Comparison of ENCODE assay signal across 25 cellular contexts in the genomic region with DNA sequence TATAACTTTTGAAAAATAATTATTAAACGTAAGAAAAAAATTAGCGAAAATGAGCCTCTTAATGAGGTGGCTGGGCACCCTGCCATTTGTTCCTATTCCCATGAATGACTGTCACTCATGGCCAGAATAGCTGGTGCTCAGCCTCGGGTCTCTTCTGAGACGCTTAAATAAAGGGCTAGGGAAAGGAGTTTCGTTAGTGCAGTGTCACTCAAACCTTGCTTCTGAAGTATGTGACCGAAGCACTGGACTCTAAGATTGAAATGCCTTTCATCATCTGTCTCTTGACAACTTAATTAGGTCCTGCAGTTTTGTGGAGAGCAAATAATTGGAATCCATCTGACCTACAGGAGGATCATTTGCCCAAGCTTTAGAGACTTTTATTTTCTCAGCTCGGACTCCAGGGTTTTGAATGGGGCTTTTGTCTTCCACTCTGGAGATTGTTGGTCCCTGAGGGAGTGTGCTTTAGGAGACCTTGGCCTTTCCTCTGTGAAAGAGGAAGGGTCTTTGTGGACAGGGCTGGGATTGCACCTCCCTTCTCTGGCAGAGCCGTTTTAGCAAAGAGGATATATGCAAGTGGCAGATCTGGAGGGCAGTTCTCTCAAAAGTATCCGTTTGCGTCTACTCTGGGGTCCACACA. TPM values are rescaled to one million over a fixed set of nuclear protein-coding genes. Genes with fewer than 3 reads are reported as not detected.
DNase-seq lines count a peak whose midpoint lies in the region; ATAC-seq and TF ChIP-seq lines count a peak whose summit lies in the region.
"Had no signal": no experiment of that assay in that cellular context is flagged by ENCODE, and none has a peak within 500 bp of the region (broad histone marks: within the 10 kb centered on the region; RNA-seq: fewer than 3 reads in every experiment).

No MANE protein-coding gene starts in this region.

- H3K4me3 Mint-ChIP-seq in neural crest cell (peak overlapping the region; percentile 24), T-helper 17 cell (no peak overlapping the region)
- no peak overlapping the region for H3K4me3 Mint-ChIP-seq in activated CD4-positive, alpha-beta memory T cell treated with anti-CD3 and anti-CD28 coated beads, Interleukin-2, amount 10 ng/mL, durations not matched to agents 7 days and 5 days
- H3K4me3 Mint-ChIP-seq: CD4-positive, alpha-beta memory T cell had no signal

- CTCF ChIA-PET in activated CD4-positive, alpha-beta memory T cell treated with anti-CD3 and anti-CD28 coated beads, Interleukin-2, amount 10 ng/mL, durations not matched to agents 7 days and 5 days (lab: Charles Lee): no interaction called here

- intact Hi-C loops in Right ventricle myocardium superior (cut with DNase I): loop anchor here (10.0 kb wide), 1 partner anchor 90 kb away; no protein-coding TSS in a partner anchor

- H3K4me1 ChIP-seq in cardiac muscle cell (ENCODE audit: low read depth): peaks cover 4% of the 10 kb centered on the region
- H3K4me1 ChIP-seq: BLaER1 treated with 17β-estradiol and CSF1 and Interleukin-3, amounts not matched to agents 10 nM and 100 nM; Caco-2 had no signal

- H3K4me3 ChIP-seq in cardiac muscle cell: no peak overlapping the region
- H3K4me3 ChIP-seq: BLaER1 treated with 17β-estradiol and CSF1 and Interleukin-3, amounts not matched to agents 10 nM and 100 nM; GM12878; MG63; PC-9 had no signal

- H3K27me3 Mint-ChIP-seq in neural crest cell (ENCODE audit: low read depth) (no peaks in the 10 kb centered on the region), T-helper 17 cell (peaks cover 44% of the 10 kb centered on the region)
- H3K27me3 Mint-ChIP-seq in activated CD4-positive, alpha-beta memory T cell treated with anti-CD3 and anti-CD28 coated beads, Interleukin-2, amount 10 ng/mL, durations not matched to agents 7 days and 5 days: peaks cover 13% of the 10 kb centered on the region

- no peaks in the 10 kb centered on the region for H3K36me3 Mint-ChIP-seq in neural crest cell (ENCODE audit: low read depth)
- no peaks in the 10 kb centered on the region for H3K36me3 Mint-ChIP-seq in T-helper 17 cell (ENCODE audit: low read depth)
- no peaks in the 10 kb centered on the region for H3K36me3 Mint-ChIP-seq in activated CD4-positive, alpha-beta memory T cell treated with anti-CD3 and anti-CD28 coated beads, Interleukin-2, amount 10 ng/mL, durations not matched to agents 7 days and 5 days (ENCODE audit: low read depth)
- H3K36me3 Mint-ChIP-seq: CD4-positive, alpha-beta memory T cell had no signal

- ATAC-seq in Right ventricle myocardium superior (ENCODE audit: poor library complexity): no peak
- ATAC-seq in T-helper 17 cell: no peak
- ATAC-seq: GM12878, SK-N-SH treated with all-trans-retinoic acid at 6 μM for 48 hours had no signal

- peaks cover 27% of the 10 kb centered on the region for H3K4me1 Mint-ChIP-seq in neural crest cell
- peaks cover 4% of the 10 kb centered on the region for H3K4me1 Mint-ChIP-seq in T-helper 17 cell
- no peaks in the 10 kb centered on the region for H3K4me1 Mint-ChIP-seq in activated CD4-positive, alpha-beta memory T cell treated with anti-CD3 and anti-CD28 coated beads, Interleukin-2, amount 10 ng/mL, durations not matched to agents 7 days and 5 days
- H3K4me1 Mint-ChIP-seq: CD4-positive, alpha-beta memory T cell had no signal

- H3K9me3 Mint-ChIP-seq in neural crest cell: no peaks in the 10 kb centered on the region
- no peaks in the 10 kb centered on the region for H3K9me3 Mint-ChIP-seq in activated CD4-positive, alpha-beta memory T cell treated with anti-CD3 and anti-CD28 coated beads, Interleukin-2, amount 10 ng/mL, durations not matched to agents 7 days and 5 days
- H3K9me3 Mint-ChIP-seq: CD4-positive, alpha-beta memory T cell had no signal

- DNase-seq in cardiac muscle cell (ENCODE audit: low read depth in 1 of 2, low spot score in 1 of 2) (peak in 1 of 2 donors; percentile 40), Right ventricle myocardium superior (no peak), SK-N-DZ (ENCODE audit: low spot score) (peak; percentile 32), neural crest cell (ENCODE audit: low read depth, low spot score) (peak; percentile 27), T-helper 17 cell (no peak)
- DNase-seq in stimulated activated CD4-positive, alpha-beta T cell treated with anti-CD3 and anti-CD28 coated beads, Interleukin-2, amount 100 ng/mL, for 24 hours: no peak
- DNase-seq in activated CD4-positive, alpha-beta memory T cell treated with anti-CD3 and anti-CD28 coated beads, Interleukin-2, amount 10 ng/mL, durations not matched to agents 7 days and 5 days: no peak
- no peak for DNase-seq in activated CD4-positive, alpha-beta T cell treated with anti-CD3 and anti-CD28 coated beads for 4 hours
- DNase-seq: 8988T; Caco-2; CD4-positive, alpha-beta memory T cell; DMS 273 treated with DMSO at 0.1 percent for 48 hours; DMS79 treated with DMSO at 0.1 percent for 48 hours; GOT3; MG63; NCI-H1694 treated with DMSO at 0.1 percent for 48 hours; NCI-H2081 treated with DMSO at 0.1 percent for 48 hours; NCI-H510A; NCI-H748 treated with DMSO at 0.1 percent for 48 hours; PC-9; RPMI8226; SHP77 treated with DMSO at 0.1 percent for 48 hours had no signal

- POLR2A ChIA-PET in activated CD4-positive, alpha-beta memory T cell treated with anti-CD3 and anti-CD28 coated beads, Interleukin-2, amount 10 ng/mL, durations not matched to agents 7 days and 5 days (lab: Charles Lee): no interaction called here

- H3K36me3 ChIP-seq in cardiac muscle cell: no peaks in the 10 kb centered on the region
- H3K36me3 ChIP-seq: BLaER1 treated with 17β-estradiol and CSF1 and Interleukin-3, amounts not matched to agents 10 nM and 100 nM had no signal

- no peak overlapping the region for H3K27ac Mint-ChIP-seq in neural crest cell (ENCODE audit: unreplicated experiment)
- no peak overlapping the region for H3K27ac Mint-ChIP-seq in T-helper 17 cell
- no peak overlapping the region for H3K27ac Mint-ChIP-seq in activated CD4-positive, alpha-beta memory T cell treated with anti-CD3 and anti-CD28 coated beads, Interleukin-2, amount 10 ng/mL, durations not matched to agents 7 days and 5 days
- H3K27ac Mint-ChIP-seq: CD4-positive, alpha-beta memory T cell had no signal

- H3K27ac ChIP-seq in cardiac muscle cell: peak overlapping the region; percentile 27
- H3K27ac ChIP-seq: BLaER1 treated with 17β-estradiol and CSF1 and Interleukin-3, amounts not matched to agents 10 nM and 100 nM; PC-9 had no signal

- no peak for TF ChIP-seq CTCF in cardiac muscle cell (IDR thresholded peaks at IDR 0.05; ENCODE audit: low read depth, low read length)
- no peak for TF ChIP-seq CTCF in neural crest cell (conservative IDR thresholded peaks at IDR 0.05)

- H3K27me3 ChIP-seq in cardiac muscle cell: no peaks in the 10 kb centered on the region
- H3K27me3 ChIP-seq: BLaER1 treated with 17β-estradiol and CSF1 and Interleukin-3, amounts not matched to agents 10 nM and 100 nM; MG63 had no signal

- no peaks in the 10 kb centered on the region for H3K9me3 ChIP-seq in cardiac muscle cell (ENCODE audit: low read depth)
- no peaks in the 10 kb centered on the region for H3K9me3 ChIP-seq in T-helper 17 cell (ENCODE audit: control insufficient read depth, low read length, poor library complexity, severe bottlenecking)
- H3K9me3 ChIP-seq: BLaER1 treated with 17β-estradiol and CSF1 and Interleukin-3, amounts not matched to agents 10 nM and 100 nM; Caco-2; MG63 had no signal

RNA-seq across cellular contexts. Expression of a gene that starts 42.3 kb away (rescaled TPM):
- total RNA-seq in cardiac muscle cell (262 and 347 TPM in 2 replicates), Right ventricle myocardium superior (317 TPM), neural crest cell (28.6 and 29.0 TPM in 2 replicates), T-helper 17 cell (not detected)
- 127 and 129 TPM in 2 replicates for polyA plus RNA-seq in cardiac muscle cell
- polyA plus RNA-seq in SK-N-DZ (2014; cell fraction: cytosol; rRNA removed): 41.1 and 43.7 TPM in 2 replicates
- 24.2 and 44.3 TPM in 2 replicates for polyA plus RNA-seq in SK-N-DZ (2014; cell fraction: nucleus; rRNA removed)
- not detected for total RNA-seq in activated CD4-positive, alpha-beta memory T cell treated with anti-CD3 and anti-CD28 coated beads, Interleukin-2, amount 10 ng/mL, durations not matched to agents 7 days and 5 days
- total RNA-seq: Caco-2; CD4-positive, alpha-beta memory T cell had no signal
- polyA plus RNA-seq: CD4-positive, alpha-beta memory T cell had no signal

Comparison
In these comparisons a context has a peak if more than half of its experiments do, and no peak if none do; other contexts are left out.
1. DNase-seq: peak in SK-N-DZ (single experiment) and neural crest cell (single experiment); none in Right ventricle myocardium superior (single experiment), stimulated activated CD4-positive, alpha-beta T cell treated with anti-CD3 and anti-CD28 coated beads, Interleukin-2, amount 100 ng/mL, for 24 hours (0 of 2), T-helper 17 cell (0 of 3), activated CD4-positive, alpha-beta memory T cell treated with anti-CD3 and anti-CD28 coated beads, Interleukin-2, amount 10 ng/mL, durations not matched to agents 7 days and 5 days (single experiment) and activated CD4-positive, alpha-beta T cell treated with anti-CD3 and anti-CD28 coated beads for 4 hours (0 of 2).
2. RNA of a gene that starts 42.3 kb away (total RNA-seq): 262 to 347 TPM in cardiac muscle cell, 317 TPM in Right ventricle myocardium superior (single experiment) and 28.6 to 29.0 TPM in neural crest cell; not detected in T-helper 17 cell and not detected in activated CD4-positive, alpha-beta memory T cell treated with anti-CD3 and anti-CD28 coated beads, Interleukin-2, amount 10 ng/mL, durations not matched to agents 7 days and 5 days; every median in the first group is over 10 times any median in the second.